7 cellular contexts compared by ENCODE assay signal in the genomic region with DNA sequence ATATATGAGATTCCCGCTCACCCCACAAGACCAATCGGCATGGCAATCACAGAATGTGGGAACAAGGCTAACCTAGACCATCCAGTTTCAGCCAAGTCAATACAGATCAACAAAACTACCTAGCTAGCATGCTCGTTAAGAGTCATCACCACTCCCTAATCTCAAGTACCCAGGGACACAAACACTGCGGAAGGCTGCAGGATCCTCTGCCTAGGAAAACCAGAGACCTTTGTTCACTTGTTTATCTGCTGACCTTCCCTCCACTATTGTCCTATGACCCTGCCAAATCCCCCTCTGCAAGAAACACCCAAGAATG.
A peak's percentile ranks its signal among the peaks of the same experiment; 100 is the strongest.
DNase-seq lines count a peak whose midpoint lies in the region; ATAC-seq and TF ChIP-seq lines count a peak whose summit lies in the region.
"Not testable (repeated sequence)": the region's sequence is repeated elsewhere in the genome, so short reads cannot be mapped to it uniquely, and the experiment has no call there.

No MANE protein-coding gene starts in this region.

- not testable (repeated sequence) for H2BK15ac ChIP-seq in IMR-90 (ENCODE audit: low read depth, low read length)

- CTCF ChIA-PET in IMR-90 (lab: Yijun Ruan, JAX): not testable (repeated sequence)

- intact Hi-C loops in IMR-90 (cut with micrococcal nuclease); left ventricle myocardium inferior (cut with micrococcal nuclease); lower lobe of right lung (cut with DNase I): not testable (repeated sequence)

- not testable (repeated sequence) for H3K9me3 Mint-ChIP-seq in activated naive CD8-positive, alpha-beta T cell (ENCODE audit: low read depth); endodermal cell

- peak overlapping the region; percentile 18 for H2BK5ac ChIP-seq in IMR-90 (ENCODE audit: low read depth, low read length, poor library complexity, severe bottlenecking)

- TF ChIP-seq POLR2A in IMR-90 (IDR thresholded peaks at IDR 0.05; ENCODE audit: low read depth, low read length): not testable (repeated sequence)

- not testable (repeated sequence) for H3K9me3 ChIP-seq in IMR-90 (ENCODE audit: control insufficient read depth, insufficient read depth, low read length); left ventricle myocardium inferior (replicated peaks); lower lobe of right lung; skeletal muscle tissue (ENCODE audit: control insufficient read depth in 3 of 3, low read length in 3 of 3)
- H3K9me3 ChIP-seq in endodermal cell (ENCODE audit: control insufficient read depth, low read length): peaks cover 20% of the 10 kb centered on the region

- not testable (repeated sequence) for H2AK5ac ChIP-seq in IMR-90 (ENCODE audit: low read depth, low read length)

- not testable (repeated sequence) for H3K4me3 Mint-ChIP-seq in activated naive CD8-positive, alpha-beta T cell; endodermal cell

- H3K27me3 Mint-ChIP-seq in activated naive CD8-positive, alpha-beta T cell; endodermal cell (ENCODE audit: insufficient read depth): not testable (repeated sequence)

- H3K79me1 ChIP-seq in IMR-90 (ENCODE audit: low read depth in 1 of 2, low read length in 2 of 2): peaks cover 31 to 53% of the 10 kb centered on the region in 2 experiments

- peak overlapping the region; percentile 14; the same call in 1 of the 2 replicates for H3K18ac ChIP-seq in IMR-90 (ENCODE audit: low read depth, low read length)

- POLR2A ChIA-PET in IMR-90 (lab: Charles Lee; ENCODE audit: unreplicated experiment): not testable (repeated sequence)

- not testable (repeated sequence) for H3K9ac ChIP-seq in IMR-90 (ENCODE audit: low read depth, low read length); endodermal cell (ENCODE audit: extremely low read depth, low read length, poor library complexity, severe bottlenecking); skeletal muscle tissue (ENCODE audit: low read depth in 1 of 3, low read length in 3 of 3)

- peak overlapping the region; percentile 74 for H3K27ac Mint-ChIP-seq in activated naive CD8-positive, alpha-beta T cell
- H3K27ac Mint-ChIP-seq in endodermal cell: peak overlapping the region; percentile 67

- in situ Hi-C loops in IMR-90 (cut with MboI; ENCODE audit: low sequenced_read_pairs): not testable (repeated sequence)

- H2AFZ ChIP-seq in IMR-90 (replicated peaks; ENCODE audit: low read length, poor library complexity): not testable (repeated sequence)

- not testable (repeated sequence) for H2BK20ac ChIP-seq in IMR-90 (ENCODE audit: low read depth, low read length)

- not testable (repeated sequence) for H3K56ac ChIP-seq in IMR-90 (ENCODE audit: extremely low read depth, insufficient read depth, low read length)

- H3K4me1 Mint-ChIP-seq in activated naive CD8-positive, alpha-beta T cell (ENCODE audit: low read depth); endodermal cell: not testable (repeated sequence)

- H3K4ac ChIP-seq in IMR-90 (ENCODE audit: low read depth, low read length): not testable (repeated sequence)

- peaks cover 11% of the 10 kb centered on the region for H3K4me1 ChIP-seq in IMR-90 (ENCODE audit: control insufficient read depth, insufficient read depth, low read length)
- H3K4me1 ChIP-seq in endodermal cell (ENCODE audit: control insufficient read depth, insufficient read depth, low read length); lower lobe of right lung; skeletal muscle tissue (ENCODE audit: control insufficient read depth in 3 of 3, insufficient read depth in 3 of 3, low read length in 3 of 3): not testable (repeated sequence)
- H3K4me1 ChIP-seq in left ventricle myocardium inferior: peaks cover 16% of the 10 kb centered on the region

- H3K14ac ChIP-seq in IMR-90 (replicated peaks; ENCODE audit: low read depth, low read length): peak overlapping the region; percentile 61

- TF ChIP-seq RAD21 in IMR-90 (IDR thresholded peaks at IDR 0.05; ENCODE audit: low read length): not testable (repeated sequence)

- ATAC-seq in IMR-90 (ENCODE audit: low read depth): not testable (repeated sequence)
- peak; percentile 66 to 73 for ATAC-seq in lower lobe of right lung

- not testable (repeated sequence) for H3K9me1 ChIP-seq in IMR-90 (ENCODE audit: insufficient read depth, low read length)

- peaks cover 18% of the 10 kb centered on the region for H3K36me3 Mint-ChIP-seq in activated naive CD8-positive, alpha-beta T cell
- peaks cover 67% of the 10 kb centered on the region for H3K36me3 Mint-ChIP-seq in endodermal cell (ENCODE audit: low read depth)

- H3K27me3 ChIP-seq in IMR-90 (ENCODE audit: control insufficient read depth, insufficient read depth, low read length); endodermal cell (ENCODE audit: control insufficient read depth, insufficient read depth, low read length, poor library complexity, severe bottlenecking); left ventricle myocardium inferior (ENCODE audit: low read depth); lower lobe of right lung (ENCODE audit: low read depth); skeletal muscle tissue (ENCODE audit: control insufficient read depth in 3 of 3, insufficient read depth in 3 of 3, low read length in 3 of 3): not testable (repeated sequence)

- not testable (repeated sequence) for BruUV-seq in IMR-90 (replicated peaks; lab: Mats Ljungman, UMichigan)

- TF ChIP-seq CTCF in IMR-90 (conservative IDR thresholded peaks at IDR 0.05; ENCODE audit: low read depth, low read length); endodermal cell (conservative IDR thresholded peaks at IDR 0.05); left ventricle myocardium inferior (IDR thresholded peaks at IDR 0.05; ENCODE audit: borderline replicate concordance); lower lobe of right lung (IDR thresholded peaks at IDR 0.05): not testable (repeated sequence)

- not testable (repeated sequence) for H2AK9ac ChIP-seq in IMR-90 (replicated peaks; ENCODE audit: low read depth, low read length, poor library complexity)

- WGBS in IMR-90 (ENCODE audit: extremely low coverage in 2 of 2, insufficient read length in 1 of 2), 2 experiments: 90% methylated on average over 2 of the region's 4 CpGs; no CpG with 5 or more reads in 1 of the 2 experiments
- 87 to 100% methylated on average over 2 to 4 of the region's 4 CpGs for WGBS in endodermal cell (ENCODE audit: insufficient coverage in 1 of 2, insufficient read length in 1 of 2), 2 experiments

- H4K20me1 ChIP-seq in IMR-90 (ENCODE audit: insufficient read depth, low read length): peaks cover 10% of the 10 kb centered on the region

- not testable (repeated sequence) for H4K8ac ChIP-seq in IMR-90 (ENCODE audit: low read depth in 2 of 2, low read length in 2 of 2)

- not testable (repeated sequence) for H4K91ac ChIP-seq in IMR-90 (ENCODE audit: insufficient read depth, low read depth, low read length)

- H3K27ac ChIP-seq in IMR-90 (ENCODE audit: insufficient read depth, low read length) (peak overlapping the region; percentile 32; the same call in 1 of the 2 replicates), left ventricle myocardium inferior (replicated peaks) (peak overlapping the region; percentile 60), skeletal muscle tissue (ENCODE audit: low read depth, low read length) (peak overlapping the region; percentile 74)
- not testable (repeated sequence) for H3K27ac ChIP-seq in endodermal cell (ENCODE audit: low read depth, low read length); lower lobe of right lung

- not testable (repeated sequence) for H3K4me2 ChIP-seq in IMR-90 (ENCODE audit: low read depth, low read length)

- DNase-seq in DMS153 (lab: John Stamatoyannopoulos, UW): peak; percentile 3
- not testable (repeated sequence) for DNase-seq in IMR-90, left ventricle myocardium inferior, lower lobe of right lung
- DNase-seq in endodermal cell: peak; percentile 48

- H3K4me3 ChIP-seq in IMR-90 (ENCODE audit: insufficient read depth, low read depth, low read length); endodermal cell (ENCODE audit: low read length); left ventricle myocardium inferior; lower lobe of right lung: not testable (repeated sequence)
- H3K4me3 ChIP-seq in skeletal muscle tissue (ENCODE audit: low read length in 3 of 3): peak overlapping the region in 2 of 3 donors; percentile 8 to 29

- dilution Hi-C loops in IMR-90 (cut with HindIII; ENCODE audit: low sequenced_read_pairs, unreplicated experiment): not testable (repeated sequence)

- peaks cover 26% of the 10 kb centered on the region for H3K36me3 ChIP-seq in IMR-90 (ENCODE audit: control insufficient read depth, insufficient read depth, low read length)
- H3K36me3 ChIP-seq in endodermal cell (ENCODE audit: control insufficient read depth, insufficient read depth, low read length): peaks cover 80% of the 10 kb centered on the region
- H3K36me3 ChIP-seq in left ventricle myocardium inferior: peaks cover 55% of the 10 kb centered on the region
- H3K36me3 ChIP-seq in lower lobe of right lung: peaks cover 55% of the 10 kb centered on the region
- H3K36me3 ChIP-seq in skeletal muscle tissue (ENCODE audit: control insufficient read depth in 3 of 3, insufficient read depth in 3 of 3, low read length in 3 of 3): peaks cover 4 to 16% (median 10%) of the 10 kb centered on the region in 3 donors

- H3K23ac ChIP-seq in IMR-90 (ENCODE audit: low read depth, low read length): not testable (repeated sequence)

- H2BK120ac ChIP-seq in IMR-90 (ENCODE audit: low read depth, low read length): not testable (repeated sequence)

- not testable (repeated sequence) for H4K5ac ChIP-seq in IMR-90 (ENCODE audit: low read depth, low read length)
